8 cellular contexts compared by ENCODE assay signal in the genomic region with DNA sequence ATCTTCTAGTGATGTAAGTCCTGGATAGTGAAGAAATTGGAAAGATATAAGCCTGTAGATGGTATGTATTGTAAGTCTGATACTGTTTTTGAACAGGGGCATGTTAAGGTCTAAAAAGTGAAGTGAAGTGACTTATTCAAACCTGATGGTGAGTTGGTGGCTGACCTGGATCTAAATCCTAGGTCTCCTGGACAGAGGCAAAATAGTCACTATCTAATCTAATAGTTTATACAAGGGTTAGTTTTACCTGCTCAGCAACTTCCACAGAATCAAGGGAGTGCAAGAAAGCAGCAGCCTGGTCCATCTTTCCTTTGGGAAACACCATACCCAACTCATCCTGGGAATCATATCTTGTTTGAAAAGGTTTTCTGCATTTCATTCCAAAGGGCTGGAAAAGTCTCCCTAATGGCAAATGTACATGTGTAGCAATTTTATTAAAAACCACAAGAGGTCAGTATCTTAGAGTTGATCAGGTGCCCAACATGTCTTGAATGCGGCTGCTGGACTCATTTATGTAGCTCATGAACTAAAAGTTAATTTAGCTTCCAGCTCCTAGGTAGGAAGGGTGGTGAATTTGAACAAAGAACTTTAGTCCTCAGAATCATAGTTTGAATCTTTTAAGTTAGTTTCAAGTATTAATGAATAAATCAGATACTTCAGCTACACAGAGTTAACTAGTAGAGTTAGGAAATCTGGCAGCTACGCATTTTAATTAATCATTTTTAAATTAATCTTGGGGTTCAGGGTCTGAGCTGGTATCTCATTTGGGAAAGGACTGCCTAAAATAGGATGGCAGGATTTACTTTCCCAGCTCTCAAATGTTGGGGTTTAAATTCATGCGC. TPM values are rescaled to one million over a fixed set of nuclear protein-coding genes. Genes with fewer than 3 reads are reported as not detected.
DNase-seq lines count a peak whose midpoint lies in the region; ATAC-seq and TF ChIP-seq lines count a peak whose summit lies in the region.

No MANE protein-coding gene starts in this region.

- intact Hi-C loops in ascending aorta (cut with DNase I): loop anchor here (2.0 to 5.0 kb wide), 2 partner anchors 129 to 221 kb away; no protein-coding TSS in a partner anchor
- intact Hi-C loops in activated naive CD4-positive, alpha-beta T cell treated with anti-CD3 and anti-CD28 coated beads for 36 hours (cut with micrococcal nuclease): no loop called here

- H3K4me1 ChIP-seq in ascending aorta: no peaks in the 10 kb centered on the region

- TF ChIP-seq CTCF in GM10266 (IDR thresholded peaks at IDR 0.05; ENCODE audit: control insufficient read depth, insufficient read depth, low read depth, missing control alignments) (peak; percentile 50), ascending aorta (IDR thresholded peaks at IDR 0.05) (peak in 2 of 3 experiments; percentile 53 to 59), type B pancreatic cell (conservative IDR thresholded peaks at IDR 0.05) (peak; percentile 77)

- peaks cover 22 to 54% of the 10 kb centered on the region in 2 donors for H3K36me3 ChIP-seq in ascending aorta

- no peaks in the 10 kb centered on the region for H3K27me3 Mint-ChIP-seq in type B pancreatic cell
- no peaks in the 10 kb centered on the region for H3K27me3 Mint-ChIP-seq in activated naive CD4-positive, alpha-beta T cell treated with anti-CD3 and anti-CD28 coated beads for 36 hours (ENCODE audit: low read depth)

- no peak overlapping the region for H3K27ac Mint-ChIP-seq in type B pancreatic cell
- H3K27ac Mint-ChIP-seq in activated naive CD4-positive, alpha-beta T cell treated with anti-CD3 and anti-CD28 coated beads for 36 hours: no peak overlapping the region

- H3K36me3 Mint-ChIP-seq in type B pancreatic cell: peaks cover 35% of the 10 kb centered on the region
- peaks cover 37% of the 10 kb centered on the region for H3K36me3 Mint-ChIP-seq in activated naive CD4-positive, alpha-beta T cell treated with anti-CD3 and anti-CD28 coated beads for 36 hours (ENCODE audit: low read depth)

- no peaks in the 10 kb centered on the region for H3K9me3 ChIP-seq in ascending aorta

- no peaks in the 10 kb centered on the region for H3K27me3 ChIP-seq in ascending aorta

- H3K4me1 Mint-ChIP-seq in type B pancreatic cell (ENCODE audit: unreplicated experiment): peaks cover 8% of the 10 kb centered on the region
- no peaks in the 10 kb centered on the region for H3K4me1 Mint-ChIP-seq in activated naive CD4-positive, alpha-beta T cell treated with anti-CD3 and anti-CD28 coated beads for 36 hours (ENCODE audit: low read depth)

- no peak overlapping the region for H3K4me3 Mint-ChIP-seq in type B pancreatic cell
- H3K4me3 Mint-ChIP-seq in activated naive CD4-positive, alpha-beta T cell treated with anti-CD3 and anti-CD28 coated beads for 36 hours: no peak overlapping the region

- H3K9me3 Mint-ChIP-seq in type B pancreatic cell: no peaks in the 10 kb centered on the region
- no peaks in the 10 kb centered on the region for H3K9me3 Mint-ChIP-seq in activated naive CD4-positive, alpha-beta T cell treated with anti-CD3 and anti-CD28 coated beads for 36 hours

- no peak overlapping the region for H3K27ac ChIP-seq in ascending aorta

- ATAC-seq in HG02678 (IDR thresholded peaks at IDR 0.05; ENCODE audit: unreplicated experiment): no peak

- CTCF ChIA-PET in activated naive CD4-positive, alpha-beta T cell treated with anti-CD3 and anti-CD28 coated beads for 36 hours (lab: Charles Lee): interaction anchor here (0.6 to 1.2 kb wide), 6 partner anchors 25 to 1235 kb away, joined by 3 to 6 read pairs (median 4); no protein-coding TSS in a partner anchor

- H3K4me3 ChIP-seq in ascending aorta: no peak overlapping the region

- DNase-seq in GM10266 (ENCODE audit: extremely low spot score): no peak
- peak; percentile 60 for DNase-seq in NAMALWA (ENCODE audit: low spot score)
- no peak for DNase-seq in ascending aorta (ENCODE audit: low spot score in 2 of 2)
- DNase-seq in iPS-NIHi11 (ENCODE audit: low spot score): peak; percentile 30
- DNase-seq in type B pancreatic cell (ENCODE audit: extremely low spot score, unreplicated experiment): no peak
- no peak for DNase-seq in activated naive CD4-positive, alpha-beta T cell treated with anti-CD3 and anti-CD28 coated beads for 36 hours
- DNase-seq in activated CD4-positive, alpha-beta T cell treated with anti-CD3 and anti-CD28 coated beads, Interleukin-2, amount 50 U/mL, for 48 hours: no peak

RNA-seq across cellular contexts. Expression of a gene that starts 26.0 kb away (rescaled TPM):
- 14.4 TPM for total RNA-seq in ascending aorta
- 78.3 and 98.4 TPM in 2 replicates for total RNA-seq in type B pancreatic cell (ENCODE audit: low replicate concordance)
- total RNA-seq in activated naive CD4-positive, alpha-beta T cell treated with anti-CD3 and anti-CD28 coated beads for 36 hours: 10 to 100 TPM; 44.4 to 48.1 TPM

RNA-seq across cellular contexts. Expression of a gene that starts 26.2 kb away (rescaled TPM):
- total RNA-seq in ascending aorta: 24.5 TPM
- total RNA-seq in type B pancreatic cell (ENCODE audit: low replicate concordance): 7.9 and 9.9 TPM in 2 replicates
- 1 to 10 TPM; 7.6 to 8.0 TPM for total RNA-seq in activated naive CD4-positive, alpha-beta T cell treated with anti-CD3 and anti-CD28 coated beads for 36 hours

Comparison
In these comparisons a context has a peak if more than half of its experiments do, and no peak if none do; other contexts are left out.
1. DNase-seq: peak in NAMALWA (single experiment) and iPS-NIHi11 (single experiment); none in GM10266 (single experiment), ascending aorta (0 of 2), type B pancreatic cell (single experiment), activated naive CD4-positive, alpha-beta T cell treated with anti-CD3 and anti-CD28 coated beads for 36 hours (single experiment) and activated CD4-positive, alpha-beta T cell treated with anti-CD3 and anti-CD28 coated beads, Interleukin-2, amount 50 U/mL, for 48 hours (0 of 2).
2. Peak in every context shown above with its lines, with median percentiles within 50 percentile points of each other: CTCF ChIP-seq.